ENCODE assay signal across 23 cellular contexts in genomic region chr10:49296826-49297225, GRCh38. TPM values are rescaled to one million over a fixed set of nuclear protein-coding genes. Genes with fewer than 3 reads are reported as not detected.
"Had no signal": no experiment of that assay in that cellular context is flagged by ENCODE, and none has a peak within 500 bp of the region (broad histone marks: within the 10 kb centered on the region; RNA-seq: fewer than 3 reads in every experiment).

No MANE protein-coding gene starts in this region.

- ATAC-seq: activated CD8-positive, alpha-beta memory T cell treated with anti-CD3 and anti-CD28 coated beads, Interleukin-2, amount 10 ng/mL, durations not matched to agents 7 days and 5 days; foreskin keratinocyte; natural killer cell; stimulated activated naive CD8-positive, alpha-beta T cell treated with anti-CD3 and anti-CD28 coated beads, Interleukin-15, amount 100 ng/mL, for 72 hours had no signal

- DNase-seq: activated B cell treated with CpG ODN at 0.5 μM for 24 hours; activated CD4-positive, alpha-beta memory T cell treated with anti-CD3 and anti-CD28 coated beads for 36 hours; activated CD4-positive, alpha-beta T cell treated with anti-CD3 and anti-CD28 coated beads for 4 hours; activated CD8-positive, alpha-beta memory T cell treated with anti-CD3 and anti-CD28 coated beads, Interleukin-2, amount 10 ng/mL, durations not matched to agents 7 days and 5 days; activated naive CD4-positive, alpha-beta T cell; activated naive CD8-positive, alpha-beta T cell treated with anti-CD3 and anti-CD28 coated beads for 36 hours; amniotic stem cell; dermis blood vessel endothelial cell; foreskin keratinocyte; glutamatergic neuron; natural killer cell; stimulated activated CD4-positive, alpha-beta T cell treated with anti-CD3 and anti-CD28 coated beads, Interleukin-2, amount 100 ng/mL, for 48 hours; stimulated activated naive CD8-positive, alpha-beta T cell treated with anti-CD3 and anti-CD28 coated beads, Interleukin-15, amount 100 ng/mL, for 72 hours had no signal

- H3K4me3 ChIP-seq: cardiac muscle cell, skin epidermis had no signal

- H3K27me3 ChIP-seq: cardiac muscle cell, foreskin keratinocyte had no signal

- H3K27me3 Mint-ChIP-seq: activated naive CD8-positive, alpha-beta T cell treated with anti-CD3 and anti-CD28 coated beads for 36 hours had no signal

- H3K36me3 Mint-ChIP-seq: activated CD4-positive, alpha-beta memory T cell treated with anti-CD3 and anti-CD28 coated beads for 36 hours; activated CD8-positive, alpha-beta memory T cell treated with anti-CD3 and anti-CD28 coated beads, Interleukin-2, amount 10 ng/mL, durations not matched to agents 7 days and 5 days; activated naive CD8-positive, alpha-beta T cell treated with anti-CD3 and anti-CD28 coated beads for 36 hours; natural killer cell; type B pancreatic cell had no signal

- H3K4me1 Mint-ChIP-seq: activated naive CD8-positive, alpha-beta T cell treated with anti-CD3 and anti-CD28 coated beads for 36 hours; stimulated activated naive CD8-positive, alpha-beta T cell treated with anti-CD3 and anti-CD28 coated beads, Interleukin-15, amount 100 ng/mL, for 72 hours had no signal

- H3K4me3 Mint-ChIP-seq: activated B cell treated with CpG ODN at 0.5 μM for 24 hours; activated CD4-positive, alpha-beta memory T cell treated with anti-CD3 and anti-CD28 coated beads for 36 hours; activated CD8-positive, alpha-beta memory T cell treated with anti-CD3 and anti-CD28 coated beads, Interleukin-2, amount 10 ng/mL, durations not matched to agents 7 days and 5 days; activated naive CD8-positive, alpha-beta T cell treated with anti-CD3 and anti-CD28 coated beads for 36 hours; natural killer cell; stimulated activated naive CD8-positive, alpha-beta T cell treated with anti-CD3 and anti-CD28 coated beads, Interleukin-15, amount 100 ng/mL, for 72 hours; type B pancreatic cell had no signal

- H3K4me1 ChIP-seq: foreskin keratinocyte had no signal

- H3K9me3 Mint-ChIP-seq: activated B cell treated with CpG ODN at 0.5 μM for 24 hours; activated CD4-positive, alpha-beta memory T cell treated with anti-CD3 and anti-CD28 coated beads for 36 hours; activated naive CD8-positive, alpha-beta T cell treated with anti-CD3 and anti-CD28 coated beads for 36 hours; natural killer cell; stimulated activated naive CD8-positive, alpha-beta T cell treated with anti-CD3 and anti-CD28 coated beads, Interleukin-15, amount 100 ng/mL, for 72 hours; type B pancreatic cell had no signal

- H3K36me3 ChIP-seq: cardiac muscle cell had no signal

- H3K27ac Mint-ChIP-seq: activated B cell treated with CpG ODN at 0.5 μM for 24 hours; activated CD4-positive, alpha-beta memory T cell treated with anti-CD3 and anti-CD28 coated beads for 36 hours; activated CD8-positive, alpha-beta memory T cell treated with anti-CD3 and anti-CD28 coated beads, Interleukin-2, amount 10 ng/mL, durations not matched to agents 7 days and 5 days; activated naive CD8-positive, alpha-beta T cell treated with anti-CD3 and anti-CD28 coated beads for 36 hours; natural killer cell; stimulated activated naive CD8-positive, alpha-beta T cell treated with anti-CD3 and anti-CD28 coated beads, Interleukin-15, amount 100 ng/mL, for 72 hours; type B pancreatic cell had no signal

- H3K27ac ChIP-seq: foreskin keratinocyte, skin epidermis had no signal

RNA-seq across cellular contexts. Expression of gene C10orf71, which starts 2.1 kb away (rescaled TPM):
- total RNA-seq: activated B cell treated with CpG ODN at 0.5 μM for 24 hours; activated CD4-positive, alpha-beta memory T cell treated with anti-CD3 and anti-CD28 coated beads for 36 hours; activated CD8-positive, alpha-beta memory T cell treated with anti-CD3 and anti-CD28 coated beads, Interleukin-2, amount 10 ng/mL, durations not matched to agents 7 days and 5 days; activated naive CD8-positive, alpha-beta T cell treated with anti-CD3 and anti-CD28 coated beads for 36 hours; dermis blood vessel endothelial cell; epithelial cell of proximal tubule; fibroblast of lung; foreskin keratinocyte; kidney epithelial cell; lower leg skin; mesenteric fat pad; natural killer cell; renal cortical epithelial cell; temporal lobe had no signal
- polyA plus RNA-seq: fibroblast of lung, foreskin keratinocyte had no signal
